1 cellular context compared by ENCODE assay signal in genomic region chr17:61451538-61452300, GRCh38.
A peak's percentile ranks its signal among the peaks of the same experiment; 100 is the strongest.
TF ChIP-seq lines count a peak whose summit lies in the region.

No MANE protein-coding gene starts in this region.

TF ChIP-seq in endothelial cell of umbilical vein, 7 proteins besides CTCF, POLR2A, EP300 and RAD21:
- TF ChIP-seq EZH2 (IDR thresholded peaks at IDR 0.05; ENCODE audit: borderline replicate concordance, low read depth, low read length, severe bottlenecking) (peak; percentile 48), MYC (IDR thresholded peaks at IDR 0.05; ENCODE audit: low read depth, low read length) (no peak)
TF ChIP-seq in endothelial cell of umbilical vein: peak in this region for 1.
